ENCODE assay signal across 29 cellular contexts in the genomic region with DNA sequence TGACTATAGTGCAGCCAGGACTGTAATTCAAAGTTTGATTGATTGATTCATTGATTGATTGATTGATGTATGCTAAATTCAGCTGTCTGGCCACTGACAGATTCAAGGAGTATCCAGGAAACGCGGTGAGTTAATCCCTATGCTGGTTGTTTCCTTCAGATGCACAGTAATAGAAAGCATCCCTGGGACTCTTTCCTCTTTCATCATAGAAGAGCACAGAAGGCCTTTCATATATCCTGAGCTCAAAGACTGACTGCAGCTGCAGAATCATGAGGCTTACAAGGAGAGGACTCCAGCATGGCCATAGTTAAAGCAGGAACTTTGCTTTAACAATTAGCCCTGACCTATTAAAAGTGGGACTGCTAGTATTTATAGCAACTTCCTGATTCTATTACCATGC.
"Had no signal": no experiment of that assay in that cellular context is flagged by ENCODE, and none has a peak within 500 bp of the region (broad histone marks: within the 10 kb centered on the region; RNA-seq: fewer than 3 reads in every experiment).

No MANE protein-coding gene starts in this region.

- H3K9me3 ChIP-seq: esophagus squamous epithelium, left lung, mucosa of descending colon, psoas muscle, right atrium auricular region, upper lobe of right lung had no signal

- H3K4me3 Mint-ChIP-seq: activated CD4-positive, alpha-beta memory T cell treated with anti-CD3 and anti-CD28 coated beads, Interleukin-2, amount 10 ng/mL, durations not matched to agents 7 days and 5 days; activated CD4-positive, alpha-beta T cell treated with anti-CD3 and anti-CD28 coated beads, Interleukin-2, amount 10 ng/mL, durations not matched to agents 7 days and 5 days; activated T-cell treated with anti-CD3 and anti-CD28 coated beads, Interleukin-2, amount 50 U/mL, for 4 hours; activated T-helper 17 cell treated with anti-CD3 and anti-CD28 coated beads, Interleukin-2, amount 50 U/mL, for 72 hours; nephron; stimulated activated memory B cell treated with anti-CD40 and anti-IgM and Interleukin-4, amounts not matched to agents 10 μg/mL and 1 μg/mL and 100 μg/mL, for 72 hours; stimulated activated naive CD8-positive, alpha-beta T cell treated with anti-CD3 and anti-CD28 coated beads, Interleukin-15, amount 100 ng/mL, for 72 hours; T-helper 17 cell had no signal

- DNase-seq: activated CD4-positive, alpha-beta memory T cell treated with anti-CD3 and anti-CD28 coated beads, Interleukin-2, amount 10 ng/mL, durations not matched to agents 7 days and 5 days; activated CD4-positive, alpha-beta T cell treated with anti-CD3 and anti-CD28 coated beads, Interleukin-2, amount 10 ng/mL, durations not matched to agents 7 days and 5 days; activated CD4-positive, CD25-positive, alpha-beta regulatory T cell treated with anti-CD3 and anti-CD28 coated beads, Interleukin-2, amount 50 U/mL, for 72 hours; activated gamma-delta T cell treated with Interleukin-2 at 50 U/mL for 16 hours; activated naive CD4-positive, alpha-beta T cell treated with anti-CD3 and anti-CD28 coated beads, Interleukin-2, amount 50 U/mL, for 16 hours; activated T-cell treated with anti-CD3 and anti-CD28 coated beads, Interleukin-2, amount 50 U/mL, for 4 hours; amniotic stem cell; brain microvascular endothelial cell; cortex of kidney; esophagus squamous epithelium; left lung; mucosa of descending colon; occipital lobe; psoas muscle; stimulated activated CD4-positive, alpha-beta T cell treated with anti-CD3 and anti-CD28 coated beads, Interleukin-1b, Interleukin-23, amount 100 ng/mL, for 48 hours; stimulated activated CD4-positive, alpha-beta T cell treated with anti-CD3 and anti-CD28 coated beads, Interleukin-4, amount 100 ng/mL, for 4 hours; stimulated activated CD8-positive, alpha-beta memory T cell treated with anti-CD3 and anti-CD28 coated beads, Interleukin-4, amount 100 ng/mL, for 48 hours; stimulated activated naive CD8-positive, alpha-beta T cell treated with anti-CD3 and anti-CD28 coated beads, Interleukin-15, amount 100 ng/mL, for 72 hours; substantia nigra; T-helper 17 cell; T1000; upper lobe of right lung had no signal

- H3K27ac ChIP-seq: brain microvascular endothelial cell, epithelial cell of prostate, esophagus squamous epithelium, left lung, parathyroid adenoma, right atrium auricular region, upper lobe of right lung had no signal

- H3K36me3 Mint-ChIP-seq: stimulated activated memory B cell treated with anti-CD40 and anti-IgM and Interleukin-4, amounts not matched to agents 10 μg/mL and 1 μg/mL and 100 μg/mL, for 72 hours had no signal

- H3K79me2 ChIP-seq: parathyroid adenoma had no signal

- H3K27ac Mint-ChIP-seq: activated CD4-positive, alpha-beta memory T cell treated with anti-CD3 and anti-CD28 coated beads, Interleukin-2, amount 10 ng/mL, durations not matched to agents 7 days and 5 days; activated CD4-positive, alpha-beta T cell treated with anti-CD3 and anti-CD28 coated beads, Interleukin-2, amount 10 ng/mL, durations not matched to agents 7 days and 5 days; activated T-helper 17 cell treated with anti-CD3 and anti-CD28 coated beads, Interleukin-2, amount 50 U/mL, for 72 hours; stimulated activated memory B cell treated with anti-CD40 and anti-IgM and Interleukin-4, amounts not matched to agents 10 μg/mL and 1 μg/mL and 100 μg/mL, for 72 hours; stimulated activated naive CD8-positive, alpha-beta T cell treated with anti-CD3 and anti-CD28 coated beads, Interleukin-15, amount 100 ng/mL, for 72 hours; T-helper 17 cell had no signal

- H3K27me3 Mint-ChIP-seq: activated CD4-positive, alpha-beta memory T cell treated with anti-CD3 and anti-CD28 coated beads, Interleukin-2, amount 10 ng/mL, durations not matched to agents 7 days and 5 days; activated CD4-positive, alpha-beta T cell treated with anti-CD3 and anti-CD28 coated beads, Interleukin-2, amount 10 ng/mL, durations not matched to agents 7 days and 5 days; activated T-helper 17 cell treated with anti-CD3 and anti-CD28 coated beads, Interleukin-2, amount 50 U/mL, for 72 hours; stimulated activated memory B cell treated with anti-CD40 and anti-IgM and Interleukin-4, amounts not matched to agents 10 μg/mL and 1 μg/mL and 100 μg/mL, for 72 hours; stimulated activated naive CD8-positive, alpha-beta T cell treated with anti-CD3 and anti-CD28 coated beads, Interleukin-15, amount 100 ng/mL, for 72 hours; T-helper 17 cell had no signal

- H3K4me2 ChIP-seq: smooth muscle cell had no signal

- ATAC-seq: activated T-cell treated with anti-CD3 and anti-CD28 coated beads, Interleukin-2, amount 50 U/mL, for 4 hours; activated T-helper 17 cell treated with anti-CD3 and anti-CD28 coated beads, Interleukin-2, amount 50 U/mL, for 72 hours; left lung; mucosa of descending colon; psoas muscle; stimulated activated memory B cell treated with anti-CD40 and anti-IgM and Interleukin-4, amounts not matched to agents 10 μg/mL and 1 μg/mL and 100 μg/mL, for 72 hours; stimulated activated naive CD8-positive, alpha-beta T cell treated with anti-CD3 and anti-CD28 coated beads, Interleukin-15, amount 100 ng/mL, for 72 hours; T-helper 17 cell; upper lobe of right lung had no signal

- H3K36me3 ChIP-seq: brain microvascular endothelial cell, esophagus squamous epithelium, left lung, right atrium auricular region, upper lobe of right lung had no signal

- H3K4me1 ChIP-seq: esophagus squamous epithelium, left lung, parathyroid adenoma, psoas muscle, upper lobe of right lung had no signal

- H3K9ac ChIP-seq: parathyroid adenoma had no signal

- H3K27me3 ChIP-seq: brain microvascular endothelial cell, esophagus squamous epithelium, left lung, right atrium auricular region, upper lobe of right lung had no signal

- H3K9me3 Mint-ChIP-seq: activated CD4-positive, alpha-beta memory T cell treated with anti-CD3 and anti-CD28 coated beads, Interleukin-2, amount 10 ng/mL, durations not matched to agents 7 days and 5 days; activated CD4-positive, alpha-beta T cell treated with anti-CD3 and anti-CD28 coated beads, Interleukin-2, amount 10 ng/mL, durations not matched to agents 7 days and 5 days; activated T-cell treated with anti-CD3 and anti-CD28 coated beads, Interleukin-2, amount 50 U/mL, for 4 hours; activated T-helper 17 cell treated with anti-CD3 and anti-CD28 coated beads, Interleukin-2, amount 50 U/mL, for 72 hours; stimulated activated memory B cell treated with anti-CD40 and anti-IgM and Interleukin-4, amounts not matched to agents 10 μg/mL and 1 μg/mL and 100 μg/mL, for 72 hours; stimulated activated naive CD8-positive, alpha-beta T cell treated with anti-CD3 and anti-CD28 coated beads, Interleukin-15, amount 100 ng/mL, for 72 hours had no signal

- H3K4me1 Mint-ChIP-seq: activated CD4-positive, alpha-beta memory T cell treated with anti-CD3 and anti-CD28 coated beads, Interleukin-2, amount 10 ng/mL, durations not matched to agents 7 days and 5 days; activated CD4-positive, alpha-beta T cell treated with anti-CD3 and anti-CD28 coated beads, Interleukin-2, amount 10 ng/mL, durations not matched to agents 7 days and 5 days; activated T-helper 17 cell treated with anti-CD3 and anti-CD28 coated beads, Interleukin-2, amount 50 U/mL, for 72 hours; stimulated activated memory B cell treated with anti-CD40 and anti-IgM and Interleukin-4, amounts not matched to agents 10 μg/mL and 1 μg/mL and 100 μg/mL, for 72 hours; stimulated activated naive CD8-positive, alpha-beta T cell treated with anti-CD3 and anti-CD28 coated beads, Interleukin-15, amount 100 ng/mL, for 72 hours; T-helper 17 cell had no signal

- H3K4me3 ChIP-seq: esophagus squamous epithelium, left lung, mucosa of descending colon, psoas muscle, right atrium auricular region, smooth muscle cell, upper lobe of right lung had no signal
